In the genomic region with DNA sequence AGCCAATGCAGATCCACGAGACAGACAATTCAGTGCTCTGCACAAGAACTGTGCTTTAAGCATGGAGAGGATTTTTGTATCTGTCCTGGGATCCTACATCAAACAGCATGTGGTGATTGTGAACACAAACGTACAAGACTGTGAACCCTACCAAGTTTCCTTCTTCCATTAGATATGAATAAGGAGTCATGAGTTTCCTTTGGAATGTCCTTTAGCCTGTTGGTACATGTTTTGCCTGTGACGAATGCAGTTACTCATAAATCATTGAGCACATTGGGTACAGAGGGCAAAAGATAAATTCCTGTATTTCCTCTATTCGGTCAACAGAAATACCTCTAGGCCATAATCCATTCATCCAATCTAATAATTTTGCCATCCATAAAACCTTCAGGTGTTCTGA, we compare ENCODE assay signal across 1 cellular context.
TF ChIP-seq lines count a peak whose summit lies in the region.

No MANE protein-coding gene starts in this region.

TF ChIP-seq in IMR-90, 13 proteins besides CTCF, POLR2A, EP300 and RAD21 (continued from another document):
- TF ChIP-seq, protein P1, sequence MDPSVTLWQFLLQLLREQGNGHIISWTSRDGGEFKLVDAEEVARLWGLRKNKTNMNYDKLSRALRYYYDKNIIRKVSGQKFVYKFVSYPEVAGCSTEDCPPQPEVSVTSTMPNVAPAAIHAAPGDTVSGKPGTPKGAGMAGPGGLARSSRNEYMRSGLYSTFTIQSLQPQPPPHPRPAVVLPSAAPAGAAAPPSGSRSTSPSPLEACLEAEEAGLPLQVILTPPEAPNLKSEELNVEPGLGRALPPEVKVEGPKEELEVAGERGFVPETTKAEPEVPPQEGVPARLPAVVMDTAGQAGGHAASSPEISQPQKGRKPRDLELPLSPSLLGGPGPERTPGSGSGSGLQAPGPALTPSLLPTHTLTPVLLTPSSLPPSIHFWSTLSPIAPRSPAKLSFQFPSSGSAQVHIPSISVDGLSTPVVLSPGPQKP (IDR thresholded peaks at IDR 0.05; ENCODE audit: borderline replicate concordance, low read depth, low read length) = no peak
- TF ChIP-seq RFX5 (IDR thresholded peaks at IDR 0.05; ENCODE audit: low read depth, low read length) (no peak), SMC3 (IDR thresholded peaks at IDR 0.05; ENCODE audit: low read depth, low read length) (no peak), MXI1 (IDR thresholded peaks at IDR 0.05; ENCODE audit: borderline replicate concordance, low read depth, low read length) (no peak), CEBPB (IDR thresholded peaks at IDR 0.05; ENCODE audit: low read depth, low read length) (no peak), BHLHE40 (IDR thresholded peaks at IDR 0.05; ENCODE audit: low read depth, low read length) (no peak)
TF ChIP-seq in IMR-90: peak in this region for 0.
